9 cellular contexts compared by ENCODE assay signal in the genomic region with DNA sequence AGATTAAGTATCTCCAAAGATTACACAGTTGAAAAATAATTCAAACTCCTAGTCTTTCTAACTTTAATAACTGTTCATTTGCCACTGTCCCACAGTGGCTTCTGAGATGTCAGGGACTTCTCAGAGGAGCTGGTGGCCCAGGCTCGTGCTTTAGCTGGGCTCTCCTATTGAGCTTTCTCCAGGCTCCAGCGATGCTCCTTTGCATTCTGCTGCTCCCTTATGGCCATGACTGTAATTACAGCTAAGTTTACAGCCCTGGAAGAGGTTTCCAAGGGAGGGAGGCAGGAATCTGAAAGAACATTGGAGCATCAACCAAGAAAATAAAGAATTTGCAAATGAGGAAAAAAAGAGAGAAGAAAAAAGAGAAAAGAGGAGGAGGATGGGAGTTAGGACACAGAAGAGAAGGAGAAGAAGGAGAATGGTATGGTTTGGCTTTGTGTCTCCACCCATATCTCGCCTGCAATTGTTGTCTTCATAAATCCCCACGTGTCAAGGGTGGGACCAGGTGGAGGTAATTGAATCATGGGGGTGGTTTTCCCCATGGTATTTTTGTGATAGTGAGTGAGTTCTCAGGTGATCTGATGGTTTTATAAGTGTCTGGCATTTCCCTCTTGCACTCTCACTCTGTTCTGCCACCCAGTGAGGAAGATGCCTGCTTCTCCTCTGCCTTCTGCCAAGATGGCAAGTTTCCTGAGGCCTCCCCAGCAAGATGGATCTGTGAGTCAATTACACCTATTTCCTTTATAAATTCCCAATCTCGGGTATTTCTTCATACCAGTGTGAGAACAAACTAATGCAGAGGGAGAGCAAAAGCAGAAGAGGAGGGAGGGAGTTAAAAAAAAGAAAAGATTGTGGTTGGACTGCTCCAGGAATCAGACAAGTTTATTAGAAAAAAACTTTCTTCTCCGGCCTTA.
DNase-seq lines count a peak whose midpoint lies in the region; ATAC-seq and TF ChIP-seq lines count a peak whose summit lies in the region.
"Had no signal": no experiment of that assay in that cellular context is flagged by ENCODE, and none has a peak within 500 bp of the region (broad histone marks: within the 10 kb centered on the region; RNA-seq: fewer than 3 reads in every experiment).

No MANE protein-coding gene starts in this region.

- H3K27me3 Mint-ChIP-seq in natural killer cell (ENCODE audit: low read depth in 2 of 2) = no peaks in the 10 kb centered on the region

- TF ChIP-seq POLR2A in body of pancreas (IDR thresholded peaks at IDR 0.05) = no peak
- no peak for TF ChIP-seq POLR2A in right lobe of liver (IDR thresholded peaks at IDR 0.05)

- H3K27me3 ChIP-seq in body of pancreas (no peaks in the 10 kb centered on the region), right lobe of liver (no peaks in the 10 kb centered on the region)

- H3K9me3 Mint-ChIP-seq in natural killer cell = peaks cover 10 to 12% of the 10 kb centered on the region in 2 donors
- H3K9me3 Mint-ChIP-seq: T-helper 1 cell treated with Interleukin-12 subunit alpha and Interleukin-12 subunit beta and Interleukin-4 antibody, amounts not matched to agents 30 μg/mL and 1 μg/mL, for 36 hours had no signal

- H3K36me3 ChIP-seq in body of pancreas (replicated peaks in 1 of 2; ENCODE audit: insufficient read depth in 1 of 2, low read depth in 2 of 2) (no peaks in the 10 kb centered on the region), right lobe of liver (no peaks in the 10 kb centered on the region)

- H3K9me3 ChIP-seq in body of pancreas = no peaks in the 10 kb centered on the region
- no peaks in the 10 kb centered on the region for H3K9me3 ChIP-seq in right lobe of liver

- no peak overlapping the region for H3K27ac Mint-ChIP-seq in natural killer cell
- H3K27ac Mint-ChIP-seq: T-helper 1 cell treated with Interleukin-12 subunit alpha and Interleukin-12 subunit beta and Interleukin-4 antibody, amounts not matched to agents 30 μg/mL and 1 μg/mL, for 36 hours had no signal

- peak; percentile 94 for ATAC-seq in GM18858 (IDR thresholded peaks at IDR 0.05; ENCODE audit: unreplicated experiment)
- peak; percentile 50 for ATAC-seq in HG03045 (IDR thresholded peaks at IDR 0.05; ENCODE audit: unreplicated experiment)
- ATAC-seq in body of pancreas = peak; percentile 84
- peak; percentile 86 to 89 (median 88) for ATAC-seq in right lobe of liver
- no peak for ATAC-seq in HG03135 (IDR thresholded peaks at IDR 0.05; ENCODE audit: unreplicated experiment)
- no peak for ATAC-seq in natural killer cell

- intact Hi-C loops in body of pancreas (cut with DNase I) (no loop called here), right lobe of liver (cut with DNase I) (no loop called here), natural killer cell (cut with micrococcal nuclease) (no loop called here)

- H3K4me3 ChIP-seq in body of pancreas (no peak overlapping the region), right lobe of liver (no peak overlapping the region)

- TF ChIP-seq CTCF in body of pancreas (IDR thresholded peaks at IDR 0.05) (peak in 6 of 7 experiments; percentile 45 to 66 (median 56)), right lobe of liver (IDR thresholded peaks at IDR 0.05) (peak; percentile 51 to 57 (median 52)), natural killer cell (IDR thresholded peaks at IDR 0.05) (no peak)

- H3K36me3 Mint-ChIP-seq in natural killer cell = no peaks in the 10 kb centered on the region

- H3K4me1 Mint-ChIP-seq in natural killer cell = no peaks in the 10 kb centered on the region

- H3K4me1 ChIP-seq in body of pancreas (no peaks in the 10 kb centered on the region), right lobe of liver (no peaks in the 10 kb centered on the region)

- no peak overlapping the region for H3K4me3 Mint-ChIP-seq in natural killer cell
- H3K4me3 Mint-ChIP-seq: T-helper 1 cell treated with Interleukin-12 subunit alpha and Interleukin-12 subunit beta and Interleukin-4 antibody, amounts not matched to agents 30 μg/mL and 1 μg/mL, for 36 hours had no signal

- H3K27ac ChIP-seq in body of pancreas (no peak overlapping the region), right lobe of liver (no peak overlapping the region)

- 24 to 25% methylated on average over 6 of the region's 6 CpGs for WGBS in body of pancreas, 2 donors
- 26% methylated on average over 6 of the region's 6 CpGs for whole genome bisulfite sequencing in right lobe of liver (ENCODE audit: insufficient coverage, low coverage, low lambda C conversion rate, missing lambda C conversion rate)

- peak; percentile 51 for DNase-seq in COR-L47 (lab: John Stamatoyannopoulos, UW)
- DNase-seq in NCI-H2107 treated with DMSO at 0.1 percent for 48 hours (lab: John Stamatoyannopoulos, UW; ENCODE audit: unreplicated experiment) = peak; percentile 66
- DNase-seq in body of pancreas = peak; percentile 33 to 46 (median 41)
- peak in 1 of 3 donors; percentile 20 for DNase-seq in right lobe of liver
- DNase-seq in natural killer cell = no peak

Comparison
In these comparisons a context has a peak if more than half of its experiments do, and no peak if none do; other contexts are left out.
1. ATAC-seq: peak in GM18858 (single experiment), HG03045 (single experiment), body of pancreas (single experiment) and right lobe of liver (4 of 4); none in HG03135 (single experiment) and natural killer cell (0 of 3).